Comparison of ENCODE assay signal across 23 cellular contexts in genomic region chr15:98692213-98692612, GRCh38.
"Had no signal": no experiment of that assay in that cellular context is flagged by ENCODE, and none has a peak within 500 bp of the region (broad histone marks: within the 10 kb centered on the region; RNA-seq: fewer than 3 reads in every experiment).

No MANE protein-coding gene starts in this region.

- ATAC-seq: K562 had no signal

- H3K27ac ChIP-seq: KMS-11, SJSA1, SK-N-MC had no signal

- H3K9ac ChIP-seq: KMS-11 had no signal

- H3K4me3 ChIP-seq: K562, SJSA1, SK-N-MC had no signal

- H3K4me3 Mint-ChIP-seq: IgD-negative memory B cell had no signal

- DNase-seq: Kasumi-1, MM.1S, NCI-H1092 treated with DMSO at 0.1 percent for 48 hours, NCI-H1436, NCI-H187, NCI-H2029, NCI-H2081 treated with DMSO at 0.1 percent for 48 hours, NCI-H2171, NCI-H226, NCI-H446, NCI-H510A, NCI-H524 treated with DMSO at 0.1 percent for 48 hours, NCI-H69, NCI-H774, Right ventricle myocardium superior, RPMI8226, SIG-M5 had no signal

- H3K9me3 ChIP-seq: SJSA1 had no signal

- H3K27me3 Mint-ChIP-seq: IgD-negative memory B cell had no signal

- H3K4me2 ChIP-seq: KMS-11 had no signal

- H3K36me3 ChIP-seq: SJSA1 had no signal

- H3K9me3 Mint-ChIP-seq: IgD-negative memory B cell had no signal

- H3K27ac Mint-ChIP-seq: IgD-negative memory B cell had no signal

- FAIRE-seq: K562, RCC 7860 had no signal
